In the genomic region with DNA sequence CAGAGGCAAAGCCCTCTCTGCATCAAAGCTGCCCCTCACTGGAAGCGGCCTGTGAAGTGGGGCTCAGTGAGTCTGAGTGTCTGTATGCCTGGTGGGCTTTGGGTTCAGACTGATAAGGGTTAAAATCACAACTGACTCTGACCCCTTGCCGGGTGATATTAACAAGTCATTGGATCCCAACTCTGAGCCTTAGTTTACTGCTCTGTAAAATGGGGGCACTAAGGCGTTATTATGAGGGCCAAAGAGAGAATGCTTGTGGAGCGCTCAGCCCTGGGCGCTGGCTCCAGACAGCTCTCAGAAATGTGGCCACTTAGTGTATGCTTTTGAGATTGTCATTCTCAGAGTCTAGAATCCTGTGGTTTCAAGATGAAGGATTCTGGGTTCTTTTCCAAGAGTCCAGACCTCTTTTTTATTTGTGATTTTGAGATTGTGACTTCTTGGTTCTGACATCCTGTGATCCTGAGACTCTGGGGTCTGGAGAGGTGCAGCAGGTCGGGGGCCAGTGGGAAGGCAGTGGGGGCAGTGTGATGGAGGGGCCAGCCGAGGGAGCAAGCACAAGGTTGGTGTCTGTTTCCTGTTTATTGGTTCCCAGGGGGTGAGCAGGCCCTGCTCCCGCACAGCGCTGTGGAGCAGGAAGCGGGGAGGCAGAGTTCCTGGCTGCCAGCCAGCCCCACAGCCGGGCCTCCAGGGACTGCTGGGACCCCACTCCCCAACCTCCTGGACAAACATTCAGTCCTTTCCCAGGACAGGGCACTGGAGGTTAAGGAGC, we compare ENCODE assay signal across 8 cellular contexts. TPM values are rescaled to one million over a fixed set of nuclear protein-coding genes. Genes with fewer than 3 reads are reported as not detected.
A peak's percentile ranks its signal among the peaks of the same experiment; 100 is the strongest.
DNase-seq lines count a peak whose midpoint lies in the region; ATAC-seq, FAIRE-seq and TF ChIP-seq lines count a peak whose summit lies in the region.

No MANE protein-coding gene starts in this region.

- POLR2A ChIA-PET in PC-9 (lab: Charles Lee; ENCODE audit: unreplicated experiment): no interaction called here

- no peaks in the 10 kb centered on the region for H3K27me3 ChIP-seq in NT2/D1 (ENCODE audit: insufficient read depth, insufficient read length)
- no peaks in the 10 kb centered on the region for H3K27me3 ChIP-seq in fibroblast of lung (ENCODE audit: control insufficient read depth, insufficient read depth, low read length)
- no peaks in the 10 kb centered on the region for H3K27me3 ChIP-seq in pancreas
- H3K27me3 ChIP-seq in PC-9 (ENCODE audit: insufficient read depth, low read depth): no peaks in the 10 kb centered on the region

- CTCF ChIA-PET in PC-9 (lab: Charles Lee): no interaction called here

- H3K9ac ChIP-seq in NT2/D1 (ENCODE audit: insufficient read length, low read depth): peak overlapping the region; percentile 21
- H3K9ac ChIP-seq in fibroblast of lung (ENCODE audit: insufficient read depth, low read length): peak overlapping the region; percentile 21

- no peaks in the 10 kb centered on the region for H4K20me1 ChIP-seq in fibroblast of lung (ENCODE audit: control insufficient read depth, extremely low read depth, insufficient read depth, low read length)
- H4K20me1 ChIP-seq in PC-9 (ENCODE audit: insufficient read depth): peaks cover 13% of the 10 kb centered on the region

- peaks cover 38% of the 10 kb centered on the region for H3K36me3 ChIP-seq in NT2/D1 (ENCODE audit: insufficient read depth, insufficient read length, low read length)
- H3K36me3 ChIP-seq in fibroblast of lung (ENCODE audit: control insufficient read depth, insufficient read depth, low read length): peaks cover 2% of the 10 kb centered on the region
- H3K36me3 ChIP-seq in pancreas: no peaks in the 10 kb centered on the region
- no peaks in the 10 kb centered on the region for H3K36me3 ChIP-seq in PC-9 (ENCODE audit: low read depth)

- peak overlapping the region; percentile 52 for H3K4me2 ChIP-seq in fibroblast of lung (ENCODE audit: extremely low read depth, insufficient read depth, low read length)
- no peak overlapping the region for H3K4me2 ChIP-seq in PC-9

- H3K4me1 ChIP-seq in NT2/D1 (ENCODE audit: insufficient read depth, insufficient read length) (peaks cover 36% of the 10 kb centered on the region), fibroblast of lung (ENCODE audit: control insufficient read depth, extremely low read depth, insufficient read depth, low read length) (peaks cover 77% of the 10 kb centered on the region), pancreas (no peaks in the 10 kb centered on the region), PC-9 (replicated peaks; ENCODE audit: insufficient read depth) (no peaks in the 10 kb centered on the region)

- H2AFZ ChIP-seq in fibroblast of lung (ENCODE audit: low read length): no peak overlapping the region
- no peak overlapping the region for H2AFZ ChIP-seq in PC-9

- ATAC-seq in pancreas: peak in 3 of 4 donors; percentile 18 to 50 (median 48)
- ATAC-seq in GM21723 (IDR thresholded peaks at IDR 0.05; ENCODE audit: unreplicated experiment): no peak
- no peak for ATAC-seq in HG03135 (IDR thresholded peaks at IDR 0.05; ENCODE audit: unreplicated experiment)

- no TSS peak for BruUV-seq in PC-9 (replicated peaks; lab: Mats Ljungman, UMichigan)

- 61 to 64% methylated on average over 11 of the region's 11 CpGs for WGBS in pancreas, 2 donors

- H3K9me2 ChIP-seq in PC-9 (ENCODE audit: insufficient read depth): no peaks in the 10 kb centered on the region

- no peak for TF ChIP-seq CTCF in fibroblast of lung (conservative IDR thresholded peaks at IDR 0.05 in 1 of 2, IDR thresholded peaks at IDR 0.05 in 1 of 2; ENCODE audit: low read depth in 1 of 2, low read length in 2 of 2)
- TF ChIP-seq CTCF in pancreas (IDR thresholded peaks at IDR 0.05): no peak
- TF ChIP-seq CTCF in PC-9 (conservative IDR thresholded peaks at IDR 0.05): no peak

- DNase-seq in DMS79 treated with DMSO at 0.1 percent for 48 hours (lab: John Stamatoyannopoulos, UW) (peak; percentile 34), NT2/D1 (ENCODE audit: low read depth, low spot score) (no peak), fibroblast of lung (ENCODE audit: low read depth in 2 of 2) (peak; percentile 77 to 93), pancreas (peak in 1 of 6 donors; percentile 58), mesenteric fat pad (ENCODE audit: low spot score) (no peak), PC-9 (no peak)

- H3K4me3 ChIP-seq in NT2/D1 (ENCODE audit: insufficient read length, low read depth) (no peak overlapping the region), fibroblast of lung (replicated peaks in 1 of 4; ENCODE audit: control extremely low read depth in 1 of 4, insufficient read depth in 1 of 4, low read depth in 3 of 4, low read length in 4 of 4) (no peak overlapping the region), pancreas (no peak overlapping the region), PC-9 (no peak overlapping the region)

- intact Hi-C loops in pancreas (cut with DNase I) (no loop called here), PC-9 (cut with micrococcal nuclease; ENCODE audit: unreplicated experiment) (no loop called here)

- H3F3A ChIP-seq in PC-9 (ENCODE audit: insufficient read depth, low read depth): peaks cover 3% of the 10 kb centered on the region; the same call in 1 of the 2 replicates

- H3K27ac ChIP-seq in fibroblast of lung (ENCODE audit: insufficient read depth, low read length): peak overlapping the region; percentile 73
- peak overlapping the region in 2 of 4 donors; percentile 5 to 33 for H3K27ac ChIP-seq in pancreas
- no peak overlapping the region for H3K27ac ChIP-seq in PC-9

- FAIRE-seq in pancreas (lab: Jason Lieb, UNC): no peak

- H3K9me3 ChIP-seq in NT2/D1 (ENCODE audit: insufficient read depth, low read length) (no peaks in the 10 kb centered on the region), fibroblast of lung (ENCODE audit: control insufficient read depth, insufficient read depth, low read depth, low read length) (no peaks in the 10 kb centered on the region), pancreas (no peaks in the 10 kb centered on the region), PC-9 (ENCODE audit: insufficient read depth, low read depth) (no peaks in the 10 kb centered on the region)

- H3K79me2 ChIP-seq in fibroblast of lung (ENCODE audit: control insufficient read depth, insufficient read depth, low read length): peaks cover 84% of the 10 kb centered on the region
- H3K79me2 ChIP-seq in PC-9 (ENCODE audit: low read depth): no peaks in the 10 kb centered on the region

RNA-seq across cellular contexts. Expression of gene ARHGEF17, which starts 13.4 kb away (rescaled TPM):
- 28.2 and 42.8 TPM in 2 replicates for total RNA-seq in fibroblast of lung
- 26.5 and 43.1 TPM in 2 replicates for polyA plus RNA-seq in fibroblast of lung
- 41.8 and 65.2 TPM in 2 replicates for polyA plus RNA-seq in fibroblast of lung (2012)
- polyA minus RNA-seq in fibroblast of lung (ENCODE audit: low replicate concordance): 98.5 and 157 TPM in 2 replicates
- 10 to 100 TPM in 2 of 6 donors, 1 to 10 TPM in 4; 7.0 to 21.1 (median 9.8) TPM for total RNA-seq in pancreas
- polyA plus RNA-seq in pancreas: 10 to 100 TPM; 21.8 to 24.0 TPM
- 49.8 TPM for total RNA-seq in mesenteric fat pad
- 56.9 and 62.1 TPM in 2 replicates for total RNA-seq in PC-9 (2021)

RNA-seq across cellular contexts. Expression of gene P2RY6, which starts 49.4 kb away (rescaled TPM):
- 0.26 and 0.33 TPM in 2 replicates for total RNA-seq in fibroblast of lung
- polyA plus RNA-seq in fibroblast of lung: 0.12 and 0.24 TPM in 2 replicates
- polyA plus RNA-seq in fibroblast of lung (2012): 0.10 and 0.22 TPM in 2 replicates
- polyA minus RNA-seq in fibroblast of lung (ENCODE audit: low replicate concordance): 0.27 TPM in 1 of 2 replicates, not detected in the other
- total RNA-seq in pancreas: 1 to 10 TPM in 2 of 6 donors, under 1 TPM in 3, not detected in 1; 0.24 to 4.1 (median 0.98) TPM
- under 1 TPM; 0.49 to 0.99 TPM for polyA plus RNA-seq in pancreas
- 6.7 TPM for total RNA-seq in mesenteric fat pad
- total RNA-seq in PC-9 (2021): 29.7 and 34.7 TPM in 2 replicates

RNA-seq across cellular contexts. Expression of gene RELT, which starts 54.7 kb away (rescaled TPM):
- total RNA-seq in fibroblast of lung (0.33 and 0.77 TPM in 2 replicates), pancreas (1 to 10 TPM in 2 of 6 donors, under 1 TPM in 4; 0.23 to 4.7 (median 0.75) TPM), mesenteric fat pad (15.8 TPM), PC-9 (2021) (7.8 and 10.7 TPM in 2 replicates)
- polyA plus RNA-seq in fibroblast of lung (0.70 and 1.0 TPM in 2 replicates), pancreas (under 1 TPM; 0.59 to 0.91 TPM)
- polyA plus RNA-seq in fibroblast of lung (2012): 0.96 and 1.8 TPM in 2 replicates
- polyA minus RNA-seq in fibroblast of lung (ENCODE audit: low replicate concordance): 0.85 and 0.90 TPM in 2 replicates

Comparison
In these comparisons a context has a peak if more than half of its experiments do, and no peak if none do; other contexts are left out.
1. DNase-seq: peak in DMS79 treated with DMSO at 0.1 percent for 48 hours (single experiment) and fibroblast of lung (2 of 2); none in NT2/D1 (single experiment), mesenteric fat pad (single experiment) and PC-9 (0 of 2).
2. ATAC-seq: peak in pancreas (3 of 4); none in GM21723 (single experiment) and HG03135 (single experiment).